ENCODE assay signal across 11 cellular contexts in genomic region chr20:32282461-32282860, GRCh38. TPM values are rescaled to one million over a fixed set of nuclear protein-coding genes. Genes with fewer than 3 reads are reported as not detected.
DNase-seq lines count a peak whose midpoint lies in the region; ATAC-seq and TF ChIP-seq lines count a peak whose summit lies in the region.
"Had no signal": no experiment of that assay in that cellular context is flagged by ENCODE, and none has a peak within 500 bp of the region (broad histone marks: within the 10 kb centered on the region; RNA-seq: fewer than 3 reads in every experiment).

No MANE protein-coding gene starts in this region.

- H3K27me3 ChIP-seq in CD8-positive, alpha-beta T cell (ENCODE audit: insufficient read depth, low read length): no peaks in the 10 kb centered on the region
- H3K27me3 ChIP-seq: vagina had no signal

- CTCF ChIA-PET in CD8-positive, alpha-beta T cell (lab: Charles Lee): no interaction called here
- CTCF ChIA-PET in RWPE1 (lab: Yijun Ruan, JAX): interaction anchor here (0.6 to 0.7 kb wide), 2 partner anchors 19 to 59 kb away, joined by 3 read pairs; no protein-coding TSS in a partner anchor

- peaks cover 61% of the 10 kb centered on the region for H3K4me1 Mint-ChIP-seq in CD8-positive, alpha-beta T cell (ENCODE audit: low read depth)

- no peak for TF ChIP-seq CTCF in CD8-positive, alpha-beta T cell (IDR thresholded peaks at IDR 0.05)
- TF ChIP-seq CTCF in RWPE1 (conservative IDR thresholded peaks at IDR 0.05; ENCODE audit: low read depth): no peak

- no peak for ATAC-seq in CD8-positive, alpha-beta T cell
- ATAC-seq in GM19397 (IDR thresholded peaks at IDR 0.05; ENCODE audit: unreplicated experiment): no peak
- ATAC-seq in GM18868 (IDR thresholded peaks at IDR 0.05; ENCODE audit: unreplicated experiment): no peak
- no peak for ATAC-seq in GM21717 (IDR thresholded peaks at IDR 0.05; ENCODE audit: unreplicated experiment)

- H3K9me3 ChIP-seq in CD8-positive, alpha-beta T cell (ENCODE audit: low read length): no peaks in the 10 kb centered on the region
- H3K9me3 ChIP-seq: vagina had no signal

- intact Hi-C loops in CD8-positive, alpha-beta T cell (cut with DNase I, micrococcal nuclease): no loop called here

- peaks cover 35% of the 10 kb centered on the region for H3K4me1 ChIP-seq in CD8-positive, alpha-beta T cell (ENCODE audit: insufficient read depth, low read length)

- H3K36me3 Mint-ChIP-seq in CD8-positive, alpha-beta T cell: peaks cover 17% of the 10 kb centered on the region

- no peak overlapping the region for H3K4me3 ChIP-seq in CD8-positive, alpha-beta T cell (ENCODE audit: low read depth, low read length)
- H3K4me3 ChIP-seq: vagina had no signal

- peak overlapping the region; percentile 52 for H3K27ac Mint-ChIP-seq in CD8-positive, alpha-beta T cell

- no peak for DNase-seq in CD8-positive, alpha-beta T cell
- DNase-seq in NCI-H1092 (lab: John Stamatoyannopoulos, UW) (peak; percentile 44), RWPE1 (ENCODE audit: low spot score) (no peak), inferior parietal cortex (ENCODE audit: extremely low spot score) (peak; percentile 30), NCI-H82 (lab: John Stamatoyannopoulos, UW) (no peak)
- DNase-seq: NCI-H1436, T-helper 1 cell had no signal

- no peaks in the 10 kb centered on the region for H3K36me3 ChIP-seq in CD8-positive, alpha-beta T cell (ENCODE audit: insufficient read depth, low read length)
- H3K36me3 ChIP-seq: vagina had no signal

- H3K9me3 Mint-ChIP-seq in CD8-positive, alpha-beta T cell: no peaks in the 10 kb centered on the region

- no peaks in the 10 kb centered on the region for H3K27me3 Mint-ChIP-seq in CD8-positive, alpha-beta T cell (ENCODE audit: low read depth)

- POLR2A ChIA-PET in CD8-positive, alpha-beta T cell (lab: Charles Lee): no interaction called here
- POLR2A ChIA-PET in RWPE1 (lab: Yijun Ruan, JAX; ENCODE audit: low non-redundant PET): no interaction called here

- no peak overlapping the region for H3K4me3 Mint-ChIP-seq in CD8-positive, alpha-beta T cell

- H3K27ac ChIP-seq in CD8-positive, alpha-beta T cell (ENCODE audit: low read depth, low read length): no peak overlapping the region
- H3K27ac ChIP-seq in RWPE1: 0 out of 2 replicates have a peak overlapping the region, but pooled peaks have one; percentile 18
- H3K27ac ChIP-seq: vagina had no signal

RNA-seq across cellular contexts. Expression of gene KIF3B, which starts 5.0 kb away (rescaled TPM):
- 1 to 10 TPM; 7.1 to 8.1 TPM for total RNA-seq in CD8-positive, alpha-beta T cell

Comparison
In these comparisons a context has a peak if more than half of its experiments do, and no peak if none do; other contexts are left out.
1. DNase-seq: peak in NCI-H1092 (single experiment) and inferior parietal cortex (single experiment); none in CD8-positive, alpha-beta T cell (0 of 7), RWPE1 (single experiment) and NCI-H82 (single experiment).